Comparison of ENCODE assay signal across 6 cellular contexts in the genomic region with DNA sequence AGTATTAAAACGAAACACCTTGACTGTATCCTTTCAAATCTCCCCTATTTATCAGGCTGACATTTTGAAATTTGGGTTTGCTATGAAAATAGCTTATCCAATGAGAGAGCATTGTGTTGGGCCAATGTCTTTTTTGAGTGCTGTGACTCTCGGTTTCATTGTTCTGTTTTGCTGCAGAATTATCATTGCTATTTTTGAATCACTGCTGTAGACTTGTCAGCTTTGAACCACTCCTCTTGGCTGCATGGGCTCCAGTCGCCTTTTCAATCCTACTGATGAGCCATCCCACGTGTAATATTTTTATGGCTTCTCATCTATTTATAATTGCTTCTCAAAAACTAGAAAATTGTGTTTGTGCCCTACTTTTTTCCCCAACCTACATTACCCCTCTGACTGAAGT.
"Had no signal": no experiment of that assay in that cellular context is flagged by ENCODE, and none has a peak within 500 bp of the region (broad histone marks: within the 10 kb centered on the region; RNA-seq: fewer than 3 reads in every experiment).

No MANE protein-coding gene starts in this region.

- ATAC-seq: HepG2, K562 had no signal

- FAIRE-seq: HepG2, HTR-8/SVneo, K562 had no signal

- H3K27ac ChIP-seq: HL-60 had no signal

- H3K4me3 ChIP-seq: K562 had no signal

- DNase-seq: IMR-90, KG1 had no signal
